Comparison of ENCODE assay signal across 18 cellular contexts in the genomic region with DNA sequence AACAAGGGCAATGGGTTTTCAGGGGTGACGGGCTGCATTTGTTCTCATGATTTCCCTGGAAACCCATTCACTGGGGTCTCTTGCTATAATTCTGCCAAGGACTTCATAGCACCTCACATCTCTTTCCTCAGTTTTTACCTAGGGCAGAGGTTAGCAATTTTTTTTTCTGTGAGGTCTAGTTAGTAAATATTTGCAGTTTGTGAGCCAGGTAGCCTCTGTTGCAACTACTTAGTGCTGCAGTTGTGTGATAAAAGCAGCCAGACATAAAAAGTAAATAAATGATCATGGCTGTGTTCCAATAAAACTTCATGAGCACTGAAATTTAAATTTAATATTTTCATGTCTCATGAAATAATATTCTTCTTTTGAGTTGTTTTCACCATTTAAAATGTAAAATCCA. TPM values are rescaled to one million over a fixed set of nuclear protein-coding genes. Genes with fewer than 3 reads are reported as not detected.
DNase-seq lines count a peak whose midpoint lies in the region; ATAC-seq and TF ChIP-seq lines count a peak whose summit lies in the region.
"Had no signal": no experiment of that assay in that cellular context is flagged by ENCODE, and none has a peak within 500 bp of the region (broad histone marks: within the 10 kb centered on the region; RNA-seq: fewer than 3 reads in every experiment).

No MANE protein-coding gene starts in this region.

- no peaks in the 10 kb centered on the region for H3K79me2 ChIP-seq in SK-N-SH (ENCODE audit: insufficient read depth)
- H3K79me2 ChIP-seq in PC-3 (ENCODE audit: low read length): no peaks in the 10 kb centered on the region

- peaks cover 40% of the 10 kb centered on the region for H3F3A ChIP-seq in SK-N-SH (replicated peaks; ENCODE audit: insufficient read depth)
- H3F3A ChIP-seq in PC-3 (ENCODE audit: low read length, unreplicated experiment): peaks cover 9% of the 10 kb centered on the region

- no peak for TF ChIP-seq RAD21 in SK-N-SH (IDR thresholded peaks at IDR 0.05; ENCODE audit: low read length)

- H3K4me3 ChIP-seq in SK-N-SH (ENCODE audit: low read depth in 2 of 2, low read length in 1 of 2) (no peak overlapping the region), PC-3 (ENCODE audit: low read length) (no peak overlapping the region), right lobe of liver (no peak overlapping the region), tibial nerve (no peak overlapping the region)
- H3K4me3 ChIP-seq: MG63, Peyer's patch had no signal

- intact Hi-C loops in PC-3 (cut with micrococcal nuclease) (no loop called here), right lobe of liver (cut with DNase I) (no loop called here)

- CTCF ChIA-PET in SK-N-SH (lab: Yijun Ruan, JAX) (interaction anchor here (2.0 kb wide), 1 partner anchor 153 kb away, joined by 16 read pairs; no protein-coding TSS in a partner anchor), PC-3 (lab: Charles Lee) (no interaction called here)

- BruUV-seq in PC-3 (replicated peaks; lab: Mats Ljungman, UMichigan): no TSS peak

- TF ChIP-seq CTCF in SK-N-SH (IDR thresholded peaks at IDR 0.05): no peak
- TF ChIP-seq CTCF in PC-3 (conservative IDR thresholded peaks at IDR 0.05; ENCODE audit: low read depth, low read length): no peak
- TF ChIP-seq CTCF in right lobe of liver (IDR thresholded peaks at IDR 0.05): no peak
- TF ChIP-seq CTCF in tibial nerve (IDR thresholded peaks at IDR 0.05): no peak

- H3K36me3 ChIP-seq in SK-N-SH (replicated peaks in 1 of 2; ENCODE audit: control insufficient read depth in 1 of 2, insufficient read depth in 2 of 2, low read length in 1 of 2) (no peaks in the 10 kb centered on the region), PC-3 (ENCODE audit: low read depth, low read length) (no peaks in the 10 kb centered on the region), right lobe of liver (no peaks in the 10 kb centered on the region), tibial nerve (no peaks in the 10 kb centered on the region)
- H3K36me3 ChIP-seq: MG63, Peyer's patch had no signal

- POLR2A ChIA-PET in SK-N-SH (lab: Yijun Ruan, JAX): no interaction called here
- POLR2A ChIA-PET in PC-3 (lab: Charles Lee; ENCODE audit: unreplicated experiment): no interaction called here

- H3K9me3 ChIP-seq in SK-N-SH (no peaks in the 10 kb centered on the region), PC-3 (ENCODE audit: low read length) (no peaks in the 10 kb centered on the region), right lobe of liver (no peaks in the 10 kb centered on the region), tibial nerve (no peaks in the 10 kb centered on the region)
- H3K9me3 ChIP-seq: Peyer's patch had no signal

- WGBS in SK-N-SH (ENCODE audit: low lambda C conversion rate): 93% methylated on average over 1 of the region's 1 CpG
- WGBS in right lobe of liver (ENCODE audit: insufficient coverage, low coverage, low lambda C conversion rate, missing lambda C conversion rate): 83% methylated on average over 1 of the region's 1 CpG
- WGBS in tibial nerve, 2 donors: 84 to 87% methylated on average over 1 of the region's 1 CpG

- peak overlapping the region; percentile 44; the same call in 1 of the 2 replicates for H3K4me2 ChIP-seq in SK-N-SH
- H3K4me2 ChIP-seq in PC-3 (ENCODE audit: low read length): peak overlapping the region; percentile 61

- TF ChIP-seq EP300 in SK-N-SH (IDR thresholded peaks at IDR 0.05; ENCODE audit: borderline replicate concordance in 1 of 2, low read depth in 1 of 2, low read length in 1 of 2) (no peak), tibial nerve (IDR thresholded peaks at IDR 0.05) (no peak)

- no peak for TF ChIP-seq POLR2A in right lobe of liver (IDR thresholded peaks at IDR 0.05)
- TF ChIP-seq POLR2A in tibial nerve (IDR thresholded peaks at IDR 0.05): no peak

- peaks cover 4 to 20% of the 10 kb centered on the region in 2 experiments for H3K4me1 ChIP-seq in SK-N-SH (ENCODE audit: control insufficient read depth in 1 of 2, insufficient read depth in 2 of 2, low read depth in 1 of 2, low read length in 1 of 2)
- H3K4me1 ChIP-seq in PC-3 (ENCODE audit: insufficient read depth, low read length): peaks cover 57% of the 10 kb centered on the region
- peaks cover 0 to 11% (median 3%) of the 10 kb centered on the region in 4 donors for H3K4me1 ChIP-seq in right lobe of liver
- H3K4me1 ChIP-seq in tibial nerve: peaks cover 0 to 10% (median 0%) of the 10 kb centered on the region in 4 donors
- H3K4me1 ChIP-seq: Peyer's patch had no signal

- H3K27me3 ChIP-seq in SK-N-SH (ENCODE audit: insufficient read depth) (no peaks in the 10 kb centered on the region), PC-3 (ENCODE audit: low read length) (no peaks in the 10 kb centered on the region), right lobe of liver (no peaks in the 10 kb centered on the region), tibial nerve (no peaks in the 10 kb centered on the region)
- H3K27me3 ChIP-seq: MG63, Peyer's patch had no signal

- H3K9me2 ChIP-seq in SK-N-SH (no peaks in the 10 kb centered on the region), PC-3 (replicated peaks; ENCODE audit: low read length) (no peaks in the 10 kb centered on the region)

- no peak for DNase-seq in SK-N-SH
- peak; percentile 59 for DNase-seq in PC-3
- DNase-seq in right lobe of liver: no peak
- no peak for DNase-seq in tibial nerve (ENCODE audit: low spot score in 2 of 2)
- no peak for DNase-seq in NCI-H526 (lab: John Stamatoyannopoulos, UW)
- DNase-seq in NCI-H1092 (lab: John Stamatoyannopoulos, UW): no peak
- DNase-seq: Calu3, KBM-7, MG63, NCI-H1694, NCI-H2029 treated with DMSO at 0.1 percent for 48 hours, NCI-H446 treated with DMSO at 0.1 percent for 48 hours, NCI-H526 treated with DMSO at 0.1 percent for 48 hours, Peyer's patch had no signal

- H2AFZ ChIP-seq in SK-N-SH (ENCODE audit: low read depth) (no peak overlapping the region), PC-3 (ENCODE audit: low read length) (no peak overlapping the region)

- no peaks in the 10 kb centered on the region for H4K20me1 ChIP-seq in SK-N-SH (ENCODE audit: insufficient read depth)
- no peaks in the 10 kb centered on the region for H4K20me1 ChIP-seq in PC-3 (ENCODE audit: low read length)

- ATAC-seq in SK-N-SH treated with all-trans-retinoic acid at 6 μM for 48 hours (no peak), PC-3 (no peak), right lobe of liver (peak; percentile 81 to 94 (median 91)), HG02678 (IDR thresholded peaks at IDR 0.05; ENCODE audit: unreplicated experiment) (no peak)

- peak overlapping the region; percentile 67 to 78; a peak in 3 of 4 replicates for H3K27ac ChIP-seq in SK-N-SH (ENCODE audit: low read depth in 2 of 2, low read length in 1 of 2)
- H3K27ac ChIP-seq in PC-3 (ENCODE audit: low read length): peak overlapping the region; percentile 55
- no peak overlapping the region for H3K27ac ChIP-seq in right lobe of liver
- peak overlapping the region in 3 of 4 donors; percentile 30 to 63 (median 53) for H3K27ac ChIP-seq in tibial nerve
- H3K27ac ChIP-seq: 22Rv1, Peyer's patch had no signal

- H3K9ac ChIP-seq in SK-N-SH: no peak overlapping the region
- no peak overlapping the region for H3K9ac ChIP-seq in PC-3 (ENCODE audit: low read length)

TF ChIP-seq in SK-N-SH treated with all-trans-retinoic acid at 6 μM for 48 hours, 23 proteins besides CTCF, POLR2A, EP300 and RAD21:
- no peak for TF ChIP-seq ZC3H10 (CRISPR knock-in tag; IDR thresholded peaks at IDR 0.05)
- no peak for TF ChIP-seq ISL1 (CRISPR knock-in tag; IDR thresholded peaks at IDR 0.05)
- TF ChIP-seq ZNF8 (CRISPR knock-in tag; IDR thresholded peaks at IDR 0.05): no peak
- TF ChIP-seq, protein P1, sequence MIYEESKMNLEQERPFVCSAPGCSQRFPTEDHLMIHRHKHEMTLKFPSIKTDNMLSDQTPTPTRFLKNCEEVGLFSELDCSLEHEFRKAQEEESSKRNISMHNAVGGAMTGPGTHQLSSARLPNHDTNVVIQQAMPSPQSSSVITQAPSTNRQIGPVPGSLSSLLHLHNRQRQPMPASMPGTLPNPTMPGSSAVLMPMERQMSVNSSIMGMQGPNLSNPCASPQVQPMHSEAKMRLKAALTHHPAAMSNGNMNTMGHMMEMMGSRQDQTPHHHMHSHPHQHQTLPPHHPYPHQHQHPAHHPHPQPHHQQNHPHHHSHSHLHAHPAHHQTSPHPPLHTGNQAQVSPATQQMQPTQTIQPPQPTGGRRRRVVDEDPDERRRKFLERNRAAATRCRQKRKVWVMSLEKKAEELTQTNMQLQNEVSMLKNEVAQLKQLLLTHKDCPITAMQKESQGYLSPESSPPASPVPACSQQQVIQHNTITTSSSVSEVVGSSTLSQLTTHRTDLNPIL (CRISPR knock-in tag; IDR thresholded peaks at IDR 0.05; ENCODE audit: low read depth): no peak
- no peak for TF ChIP-seq CSDC2 (CRISPR knock-in tag; IDR thresholded peaks at IDR 0.05)
- TF ChIP-seq TSHZ2 (CRISPR knock-in tag; IDR thresholded peaks at IDR 0.05): no peak
- no peak for TF ChIP-seq ZFP30 (CRISPR knock-in tag; IDR thresholded peaks at IDR 0.05)
- TF ChIP-seq ARNTL (CRISPR knock-in tag; IDR thresholded peaks at IDR 0.05; ENCODE audit: borderline replicate concordance, low read depth): no peak

RNA-seq across cellular contexts. Expression of gene IFI44, which starts 37.7 kb away (rescaled TPM):
- 6.5 and 8.7 TPM in 2 replicates for polyA plus RNA-seq in SK-N-SH (2012; rRNA removed)
- 7.8 and 9.4 TPM in 2 replicates for polyA plus RNA-seq in SK-N-SH (2012; cell fraction: cytosol; rRNA removed)
- 4.9 and 14.3 TPM in 2 replicates for polyA plus RNA-seq in SK-N-SH (2012; cell fraction: nucleus; rRNA removed)
- total RNA-seq in PC-3 (2014; rRNA removed) (7.1 and 10.4 TPM in 2 replicates), right lobe of liver (10 to 100 TPM in 2 of 6 experiments, 1 to 10 TPM in 4; 5.6 to 12.0 (median 9.8) TPM), tibial nerve (10 to 100 TPM; 19.8 to 39.8 (median 27.3) TPM)
- total RNA-seq: OCI-LY7 had no signal

Comparison
In these comparisons a context has a peak if more than half of its experiments do, and no peak if none do; other contexts are left out.
1. H3K27ac ChIP-seq: peak in SK-N-SH (2 of 2), PC-3 (single experiment) and tibial nerve (3 of 4); none in right lobe of liver (0 of 3).
2. ATAC-seq: peak in right lobe of liver (4 of 4); none in SK-N-SH treated with all-trans-retinoic acid at 6 μM for 48 hours (single experiment), PC-3 (single experiment) and HG02678 (single experiment).